Comparison of ENCODE assay signal across 14 cellular contexts in the genomic region with DNA sequence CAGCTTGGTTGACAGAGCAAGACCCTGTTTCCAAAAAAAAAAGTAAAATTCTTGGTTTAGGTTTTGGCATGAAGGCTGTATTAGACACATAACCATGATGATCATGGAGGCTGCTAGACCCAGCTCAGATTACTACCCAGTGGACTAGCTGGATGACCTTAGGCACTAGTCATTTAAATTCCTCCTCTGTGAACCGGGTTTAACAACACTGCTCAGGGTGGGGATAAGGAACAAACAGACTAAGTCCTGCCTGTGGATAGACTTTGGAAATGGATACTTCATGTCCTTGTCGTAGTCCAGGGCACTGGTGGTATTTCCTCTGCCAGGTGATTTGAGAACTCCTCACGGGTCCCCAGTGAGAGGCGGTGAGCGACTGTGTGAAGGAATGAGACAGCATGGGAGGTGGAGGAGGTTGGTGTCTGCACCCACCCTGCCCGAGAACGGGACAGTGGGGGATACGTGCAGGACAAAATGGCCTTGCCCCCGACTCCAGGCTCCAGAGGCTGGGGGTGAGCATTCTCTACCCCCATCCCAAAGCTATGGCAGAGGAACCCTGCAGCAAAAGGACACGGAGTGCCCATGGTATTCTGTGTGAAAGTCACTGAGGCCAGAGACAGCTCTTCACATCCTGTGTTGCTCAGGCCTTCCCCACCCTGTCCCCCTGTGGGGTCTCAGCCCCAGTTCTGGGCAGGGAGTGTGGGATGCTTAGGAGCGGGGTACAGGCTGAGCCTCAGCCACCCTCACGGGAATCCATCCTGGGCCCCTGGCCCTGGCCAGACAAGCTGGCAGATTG.
A peak's percentile ranks its signal among the peaks of the same experiment; 100 is the strongest.
DNase-seq lines count a peak whose midpoint lies in the region; ATAC-seq, FAIRE-seq and TF ChIP-seq lines count a peak whose summit lies in the region.
"Had no signal": no experiment of that assay in that cellular context is flagged by ENCODE, and none has a peak within 500 bp of the region (broad histone marks: within the 10 kb centered on the region; RNA-seq: fewer than 3 reads in every experiment).

No MANE protein-coding gene starts in this region.

- peak overlapping the region; percentile 38 for H3K4me3 Mint-ChIP-seq in CD4-positive, alpha-beta T cell

- H3K36me3 ChIP-seq in body of pancreas (replicated peaks in 1 of 2; ENCODE audit: insufficient read depth in 1 of 2, low read depth in 2 of 2) (no peaks in the 10 kb centered on the region), right atrium auricular region (no peaks in the 10 kb centered on the region), pancreas (no peaks in the 10 kb centered on the region), HAP-1 (replicated peaks) (no peaks in the 10 kb centered on the region)
- H3K36me3 ChIP-seq: ascending aorta had no signal

- CTCF ChIA-PET in CD4-positive, alpha-beta T cell (lab: Charles Lee) = no interaction called here

- no peaks in the 10 kb centered on the region for H3K27me3 ChIP-seq in CD4-positive, alpha-beta T cell (ENCODE audit: control insufficient read depth, insufficient read depth, low read length)
- H3K27me3 ChIP-seq in body of pancreas (no peaks in the 10 kb centered on the region), right atrium auricular region (no peaks in the 10 kb centered on the region), pancreas (no peaks in the 10 kb centered on the region), HAP-1 (ENCODE audit: low read depth) (peaks cover 2% of the 10 kb centered on the region; the same call in 1 of the 2 replicates)
- H3K27me3 ChIP-seq: ascending aorta had no signal

- WGBS in body of pancreas, 2 donors = 52 to 64% methylated on average over 11 to 12 of the region's 12 CpGs
- WGBS in pancreas, 2 donors = 56 to 63% methylated on average over 12 of the region's 12 CpGs

- no peak for DNase-seq in CD4-positive, alpha-beta T cell
- DNase-seq in body of pancreas (no peak), right atrium auricular region (ENCODE audit: low spot score) (no peak), pancreas (peak in 1 of 6 donors; percentile 49), GM12891 (ENCODE audit: insufficient read length, low spot score) (no peak), superior temporal gyrus (ENCODE audit: extremely low spot score) (no peak), HAP-1 (ENCODE audit: low spot score in 2 of 2) (no peak), G401 (ENCODE audit: low spot score) (no peak)
- DNase-seq: DND-41; HCEC 1CT; NCI-H187 treated with DMSO at 0.1 percent for 48 hours; stimulated activated CD4-positive, alpha-beta T cell treated with anti-CD3 and anti-CD28 coated beads, Interleukin-12 subunit alpha, Interleukin-12 subunit beta, amount 100 ng/mL, for 4 hours had no signal

- ATAC-seq in CD4-positive, alpha-beta T cell (ENCODE audit: poor library complexity) = no peak
- ATAC-seq in body of pancreas (no peak), pancreas (peak; percentile 6 to 29 (median 16))

- peaks cover 90% of the 10 kb centered on the region for H3K4me1 Mint-ChIP-seq in CD4-positive, alpha-beta T cell (ENCODE audit: low read depth)

- H3K27me3 Mint-ChIP-seq in CD4-positive, alpha-beta T cell = no peaks in the 10 kb centered on the region

- no peak for FAIRE-seq in pancreas (lab: Jason Lieb, UNC)
- FAIRE-seq in GM12891 (lab: Jason Lieb, UNC) = no peak
- FAIRE-seq: endothelial cell of umbilical vein had no signal

- H3K4me3 ChIP-seq in body of pancreas (no peak overlapping the region), right atrium auricular region (no peak overlapping the region), pancreas (no peak overlapping the region), HAP-1 (no peak overlapping the region)
- H3K4me3 ChIP-seq: ascending aorta had no signal

- H3K9me3 ChIP-seq in CD4-positive, alpha-beta T cell (ENCODE audit: control insufficient read depth, low read length) = no peaks in the 10 kb centered on the region
- no peaks in the 10 kb centered on the region for H3K9me3 ChIP-seq in body of pancreas
- no peaks in the 10 kb centered on the region for H3K9me3 ChIP-seq in right atrium auricular region
- H3K9me3 ChIP-seq in pancreas = no peaks in the 10 kb centered on the region
- H3K9me3 ChIP-seq in HAP-1 = no peaks in the 10 kb centered on the region
- H3K9me3 ChIP-seq: ascending aorta had no signal

- no peak overlapping the region for H3K27ac ChIP-seq in CD4-positive, alpha-beta T cell (ENCODE audit: low read depth, low read length)
- H3K27ac ChIP-seq in body of pancreas (peak overlapping the region in 3 of 4 donors; percentile 2 to 41 (median 22)), right atrium auricular region (peak overlapping the region; percentile 31 to 46), pancreas (peak overlapping the region in 1 of 4 donors; percentile 9)

- intact Hi-C loops in CD4-positive, alpha-beta T cell (cut with DNase I, micrococcal nuclease) = no loop called here
- intact Hi-C loops in body of pancreas (cut with DNase I) (no loop called here), pancreas (cut with DNase I) (no loop called here)

- H3K36me3 Mint-ChIP-seq in CD4-positive, alpha-beta T cell (ENCODE audit: low read depth) = peaks cover 18% of the 10 kb centered on the region

- in situ Hi-C loops in HAP-1 (cut with MboI; ENCODE audit: low sequenced_read_pairs) = no loop called here
- in situ Hi-C loops in G401 (cut with HindIII; ENCODE audit: low sequenced_read_pairs) = no loop called here

- peak overlapping the region; percentile 74 for H3K27ac Mint-ChIP-seq in CD4-positive, alpha-beta T cell

- POLR2A ChIA-PET in CD4-positive, alpha-beta T cell (lab: Charles Lee) = interaction anchor here (0.6 kb wide), 1 partner anchor 103 kb away, joined by 3 read pairs; no protein-coding TSS in a partner anchor

- H3K9me3 Mint-ChIP-seq in CD4-positive, alpha-beta T cell = no peaks in the 10 kb centered on the region

- TF ChIP-seq POLR2A in body of pancreas (IDR thresholded peaks at IDR 0.05) (no peak), GM12891 (IDR thresholded peaks at IDR 0.05; ENCODE audit: low read depth, low read length) (no peak)

- H3K4me1 ChIP-seq in body of pancreas = peaks cover 35% of the 10 kb centered on the region
- peaks cover 0 to 25% of the 10 kb centered on the region in 2 donors for H3K4me1 ChIP-seq in right atrium auricular region
- H3K4me1 ChIP-seq in pancreas = peaks cover 0 to 27% (median 11%) of the 10 kb centered on the region in 3 donors
- no peaks in the 10 kb centered on the region for H3K4me1 ChIP-seq in HAP-1

- TF ChIP-seq CTCF in CD4-positive, alpha-beta T cell (IDR thresholded peaks at IDR 0.05) = no peak
- TF ChIP-seq CTCF in body of pancreas (IDR thresholded peaks at IDR 0.05) (no peak), right atrium auricular region (IDR thresholded peaks at IDR 0.05) (no peak), pancreas (IDR thresholded peaks at IDR 0.05) (no peak)

TF ChIP-seq in GM12891, 5 proteins besides CTCF, POLR2A, EP300 and RAD21:
- no peak for TF ChIP-seq TAF1 (IDR thresholded peaks at IDR 0.05; ENCODE audit: low read depth, low read length)
- no peak for TF ChIP-seq POU2F2 (IDR thresholded peaks at IDR 0.05; ENCODE audit: low read depth, low read length)
- TF ChIP-seq PAX5 (IDR thresholded peaks at IDR 0.05; ENCODE audit: insufficient read depth, low read length, severe bottlenecking) = no peak
- TF ChIP-seq POLR2AphosphoS5 (IDR thresholded peaks at IDR 0.05; ENCODE audit: low read depth, low read length) = no peak
- TF ChIP-seq SPI1 (IDR thresholded peaks at IDR 0.05; ENCODE audit: low read depth, low read length) = no peak
TF ChIP-seq in GM12891: peak in this region for 0.

Comparison
In these comparisons a context has a peak if more than half of its experiments do, and no peak if none do; other contexts are left out.
1. ATAC-seq: peak in pancreas (4 of 4); none in CD4-positive, alpha-beta T cell (single experiment) and body of pancreas (single experiment).